13 cellular contexts compared by ENCODE assay signal in genomic region chr10:76397210-76397881, GRCh38.
A peak's percentile ranks its signal among the peaks of the same experiment; 100 is the strongest.
DNase-seq lines count a peak whose midpoint lies in the region; ATAC-seq and TF ChIP-seq lines count a peak whose summit lies in the region.
"Had no signal": no experiment of that assay in that cellular context is flagged by ENCODE, and none has a peak within 500 bp of the region (broad histone marks: within the 10 kb centered on the region; RNA-seq: fewer than 3 reads in every experiment).

No MANE protein-coding gene starts in this region.

- H4K91ac ChIP-seq in mesenchymal stem cell (ENCODE audit: low read length): peak overlapping the region; percentile 70

- H2BK15ac ChIP-seq in mesenchymal stem cell (ENCODE audit: low read depth, poor library complexity, severe bottlenecking): no peak overlapping the region

- no peaks in the 10 kb centered on the region for H3K9me3 ChIP-seq in endodermal cell (ENCODE audit: control insufficient read depth, low read length)
- no peaks in the 10 kb centered on the region for H3K9me3 ChIP-seq in mesenchymal stem cell (ENCODE audit: control insufficient read depth, low read length)
- no peaks in the 10 kb centered on the region for H3K9me3 ChIP-seq in stomach

- no peak overlapping the region for H2AFZ ChIP-seq in mesenchymal stem cell (ENCODE audit: low read depth, low read length)

- H3K27me3 ChIP-seq in endodermal cell (ENCODE audit: control insufficient read depth, insufficient read depth, low read length, poor library complexity, severe bottlenecking) (no peaks in the 10 kb centered on the region), mesenchymal stem cell (ENCODE audit: control insufficient read depth in 1 of 2, insufficient read depth in 1 of 2, low read length in 2 of 2) (no peaks in the 10 kb centered on the region), stomach (no peaks in the 10 kb centered on the region)

- ATAC-seq in HG02571 (IDR thresholded peaks at IDR 0.05; ENCODE audit: unreplicated experiment) (no peak), HG02610 (IDR thresholded peaks at IDR 0.05; ENCODE audit: unreplicated experiment) (no peak)

- intact Hi-C loops in stomach (cut with DNase I; ENCODE audit: low total_unique reads): no loop called here

- no peaks in the 10 kb centered on the region for H3K36me3 Mint-ChIP-seq in HFFc6 (ENCODE audit: low read depth)
- H3K36me3 Mint-ChIP-seq in endodermal cell (ENCODE audit: low read depth): no peaks in the 10 kb centered on the region

- no peak overlapping the region for H3K4me2 ChIP-seq in mesenchymal stem cell (ENCODE audit: low read length, poor library complexity, severe bottlenecking)

- H3K27me3 Mint-ChIP-seq in HFFc6 (ENCODE audit: insufficient read depth) (no peaks in the 10 kb centered on the region), endodermal cell (ENCODE audit: insufficient read depth) (no peaks in the 10 kb centered on the region)
- H3K27me3 Mint-ChIP-seq: activated CD4-positive, alpha-beta memory T cell treated with anti-CD3 and anti-CD28 coated beads, Interleukin-2, amount 10 ng/mL, durations not matched to agents 7 days and 5 days had no signal

- H3K9ac ChIP-seq in endodermal cell (ENCODE audit: extremely low read depth, low read length, poor library complexity, severe bottlenecking) (no peak overlapping the region), mesenchymal stem cell (ENCODE audit: low read length) (no peak overlapping the region)

- peak overlapping the region; percentile 14 to 76 for H2BK12ac ChIP-seq in mesenchymal stem cell (ENCODE audit: low read length in 2 of 2)

- H3K4me1 ChIP-seq in endodermal cell (ENCODE audit: control insufficient read depth, insufficient read depth, low read length): no peaks in the 10 kb centered on the region
- H3K4me1 ChIP-seq in mesenchymal stem cell (ENCODE audit: control insufficient read depth, insufficient read depth, low read depth, low read length): peaks cover 5% of the 10 kb centered on the region
- H3K4me1 ChIP-seq in stomach: peaks cover 0 to 23% (median 0%) of the 10 kb centered on the region in 4 donors

- H3K36me3 ChIP-seq in endodermal cell (ENCODE audit: control insufficient read depth, insufficient read depth, low read length) (no peaks in the 10 kb centered on the region), mesenchymal stem cell (ENCODE audit: control insufficient read depth in 1 of 2, insufficient read depth in 2 of 2, low read depth in 1 of 2, low read length in 2 of 2) (no peaks in the 10 kb centered on the region), stomach (no peaks in the 10 kb centered on the region)

- H3K14ac ChIP-seq in mesenchymal stem cell (ENCODE audit: low read length in 2 of 2): peak overlapping the region in 1 of 2 experiments; percentile 51

- H3K23ac ChIP-seq in mesenchymal stem cell (ENCODE audit: low read length in 2 of 2): no peak overlapping the region

- peak overlapping the region; percentile 28 for H2AK5ac ChIP-seq in mesenchymal stem cell (ENCODE audit: low read length, severe bottlenecking)

- 85 to 90% methylated on average over 9 to 10 of the region's 11 CpGs for WGBS in endodermal cell (ENCODE audit: insufficient coverage in 1 of 2, insufficient read length in 1 of 2), 2 experiments
- WGBS in mesenchymal stem cell: 65% methylated on average over 10 of the region's 11 CpGs
- 78 to 90% (median 82%) methylated on average over 10 to 11 of the region's 11 CpGs for WGBS in stomach, 5 donors

- H3K27ac ChIP-seq in endodermal cell (ENCODE audit: low read depth, low read length) (peak overlapping the region; percentile 46), mesenchymal stem cell (ENCODE audit: low read length, poor library complexity, severe bottlenecking) (no peak overlapping the region), stomach (peak overlapping the region in 3 of 5 donors; percentile 1 to 44 (median 23))
- H3K27ac ChIP-seq: C4-2B had no signal

- peak overlapping the region; percentile 20 to 33 for H3K4ac ChIP-seq in mesenchymal stem cell (ENCODE audit: low read depth in 1 of 2, low read length in 2 of 2)

- no peak for TF ChIP-seq POLR2A in stomach (IDR thresholded peaks at IDR 0.05)

- no peak overlapping the region for H3K4me3 Mint-ChIP-seq in HFFc6
- H3K4me3 Mint-ChIP-seq in endodermal cell: no peak overlapping the region
- H3K4me3 Mint-ChIP-seq: activated CD4-positive, alpha-beta memory T cell treated with anti-CD3 and anti-CD28 coated beads, Interleukin-2, amount 10 ng/mL, durations not matched to agents 7 days and 5 days; activated naive CD4-positive, alpha-beta T cell treated with anti-CD3 and anti-CD28 coated beads for 36 hours had no signal

- H3K4me3 ChIP-seq in endodermal cell (ENCODE audit: low read length) (no peak overlapping the region), mesenchymal stem cell (ENCODE audit: insufficient read depth in 1 of 2, low read depth in 1 of 2, low read length in 2 of 2) (no peak overlapping the region), stomach (no peak overlapping the region)
- H3K4me3 ChIP-seq: lung had no signal

- H2BK120ac ChIP-seq in mesenchymal stem cell (ENCODE audit: low read depth, low read length): peak overlapping the region; percentile 66

- H3K4me1 Mint-ChIP-seq in HFFc6 (ENCODE audit: low read depth): peaks cover 61% of the 10 kb centered on the region
- peaks cover 3% of the 10 kb centered on the region for H3K4me1 Mint-ChIP-seq in endodermal cell
- H3K4me1 Mint-ChIP-seq: activated CD4-positive, alpha-beta memory T cell treated with anti-CD3 and anti-CD28 coated beads, Interleukin-2, amount 10 ng/mL, durations not matched to agents 7 days and 5 days had no signal

- no peak overlapping the region for H2BK5ac ChIP-seq in mesenchymal stem cell (ENCODE audit: low read depth, low read length, poor library complexity, severe bottlenecking)

- DNase-seq in HFFc6 (no peak), endodermal cell (no peak), mesenchymal stem cell (no peak), stomach (no peak), SKM-1 treated with dmso at 0.1 percent for 144 hours (lab: John Stamatoyannopoulos, UW; ENCODE audit: unreplicated experiment) (no peak)
- no peak for DNase-seq in activated effector memory CD4-positive, alpha-beta T cell treated with Interleukin-2 at 50 U/mL for 16 hours
- DNase-seq: activated CD4-positive, alpha-beta memory T cell treated with anti-CD3 and anti-CD28 coated beads, Interleukin-2, amount 10 ng/mL, durations not matched to agents 7 days and 5 days; activated naive CD4-positive, alpha-beta T cell treated with anti-CD3 and anti-CD28 coated beads for 36 hours; small intestine had no signal

- no peaks in the 10 kb centered on the region for H3K79me1 ChIP-seq in mesenchymal stem cell (replicated peaks; ENCODE audit: low read length, poor library complexity, severe bottlenecking)

- H3K9me3 Mint-ChIP-seq in HFFc6: no peaks in the 10 kb centered on the region
- H3K9me3 Mint-ChIP-seq in endodermal cell: no peaks in the 10 kb centered on the region
- H3K9me3 Mint-ChIP-seq: activated naive CD4-positive, alpha-beta T cell treated with anti-CD3 and anti-CD28 coated beads for 36 hours had no signal

- peak overlapping the region; percentile 68 for H3K27ac Mint-ChIP-seq in HFFc6
- no peak overlapping the region for H3K27ac Mint-ChIP-seq in endodermal cell
- H3K27ac Mint-ChIP-seq: activated CD4-positive, alpha-beta memory T cell treated with anti-CD3 and anti-CD28 coated beads, Interleukin-2, amount 10 ng/mL, durations not matched to agents 7 days and 5 days; activated naive CD4-positive, alpha-beta T cell treated with anti-CD3 and anti-CD28 coated beads for 36 hours had no signal

- peak overlapping the region; percentile 76 to 83 for H3K18ac ChIP-seq in mesenchymal stem cell (ENCODE audit: low read depth in 1 of 2, low read length in 2 of 2)

- TF ChIP-seq CTCF in HFFc6 (IDR thresholded peaks at IDR 0.05) (no peak), endodermal cell (conservative IDR thresholded peaks at IDR 0.05) (no peak), stomach (IDR thresholded peaks at IDR 0.05) (no peak)

- TF ChIP-seq EP300 in stomach (IDR thresholded peaks at IDR 0.05): no peak

- H4K8ac ChIP-seq in mesenchymal stem cell (ENCODE audit: low read length): peak overlapping the region; percentile 56
